In genomic region chr17:59521465-59522126, GRCh38 we compare ENCODE assay signal across 1 cellular context.
TF ChIP-seq lines count a peak whose summit lies in the region.

No MANE protein-coding gene starts in this region.

TF ChIP-seq in endothelial cell of umbilical vein, 7 proteins besides CTCF, POLR2A, EP300 and RAD21 (continued from another document):
- TF ChIP-seq EZH2 (IDR thresholded peaks at IDR 0.05; ENCODE audit: borderline replicate concordance, low read depth, low read length, severe bottlenecking) (no peak), POLR2AphosphoS5 (IDR thresholded peaks at IDR 0.05; ENCODE audit: insufficient read depth, low read depth, low read length) (no peak)
